Comparison of ENCODE assay signal across 9 cellular contexts in the genomic region with DNA sequence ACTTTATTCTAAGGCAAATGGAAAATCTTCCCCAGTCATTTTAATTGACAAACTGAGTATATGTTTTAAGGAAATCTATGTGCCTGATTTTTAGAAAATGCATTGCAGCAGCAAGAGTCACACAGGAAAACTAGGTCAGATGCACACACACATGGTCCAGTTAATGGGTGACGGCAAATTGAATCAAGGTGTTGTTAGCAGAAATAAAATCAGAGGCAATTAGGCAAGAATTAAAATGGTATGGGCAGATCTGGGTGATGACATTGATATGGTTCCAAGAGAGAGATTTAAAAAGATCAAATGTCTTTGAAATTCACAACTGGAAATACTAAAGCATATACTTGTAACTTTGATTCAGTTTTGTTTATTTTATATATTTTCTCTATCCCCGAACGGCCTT.
"Had no signal": no experiment of that assay in that cellular context is flagged by ENCODE, and none has a peak within 500 bp of the region (broad histone marks: within the 10 kb centered on the region; RNA-seq: fewer than 3 reads in every experiment).

No MANE protein-coding gene starts in this region.

- H2AFZ ChIP-seq: GM23248, GM23338 had no signal

- H3K9me3 ChIP-seq: HAP-1 had no signal

- H3K4me2 ChIP-seq: GM23338 had no signal

- H3K9me3 Mint-ChIP-seq: GM23338, H9 had no signal

- H3K36me3 ChIP-seq: HAP-1 had no signal

- ATAC-seq: GM23338, HCT116 had no signal

- H3K4me1 Mint-ChIP-seq: H9 had no signal

- H3K4me3 Mint-ChIP-seq: GM23338, H9, HFFc6 had no signal

- DNase-seq: GM23248, GOT3, H7, H9, HCEC 1CT, HFFc6 had no signal

- H3K27ac Mint-ChIP-seq: GM23338, H9, HFFc6 had no signal

- H3K4me1 ChIP-seq: HAP-1 had no signal

- H3K27ac ChIP-seq: GM23248 had no signal

- H3K9ac ChIP-seq: GM23248 had no signal

- H3K4me3 ChIP-seq: GM23248, GM23338, HAP-1 had no signal
